In genomic region chr2:46999857-47000678, GRCh38 we compare ENCODE assay signal across 11 cellular contexts. TPM values are rescaled to one million over a fixed set of nuclear protein-coding genes. Genes with fewer than 3 reads are reported as not detected.
DNase-seq lines count a peak whose midpoint lies in the region; ATAC-seq, FAIRE-seq and TF ChIP-seq lines count a peak whose summit lies in the region.
"Had no signal": no experiment of that assay in that cellular context is flagged by ENCODE, and none has a peak within 500 bp of the region (broad histone marks: within the 10 kb centered on the region; RNA-seq: fewer than 3 reads in every experiment).

No MANE protein-coding gene starts in this region.

- intact Hi-C loops in thyroid gland (cut with DNase I) (no loop called here), Calu3 (cut with micrococcal nuclease; ENCODE audit: unreplicated experiment) (no loop called here)

- H3K79me1 ChIP-seq in mesenchymal stem cell (replicated peaks; ENCODE audit: low read length, poor library complexity, severe bottlenecking) = peaks cover 27% of the 10 kb centered on the region

- H4K91ac ChIP-seq in mesenchymal stem cell (ENCODE audit: low read length) = no peak overlapping the region

- no peaks in the 10 kb centered on the region for H3K9me3 Mint-ChIP-seq in Calu3 (ENCODE audit: low read depth, unreplicated experiment)

- 81% methylated on average over 9 of the region's 9 CpGs for WGBS in mesenchymal stem cell
- WGBS in thyroid gland, 2 donors = 35 to 39% methylated on average over 9 of the region's 9 CpGs

- H3K27ac ChIP-seq in cingulate gyrus (ENCODE audit: low read depth, low read length) (peak overlapping the region; percentile 95), mesenchymal stem cell (ENCODE audit: low read length, poor library complexity, severe bottlenecking) (no peak overlapping the region), thyroid gland (peak overlapping the region; percentile 78 to 82 (median 79))
- H3K27ac ChIP-seq: BLaER1, hepatocyte had no signal

- FAIRE-seq in GM12891 (lab: Jason Lieb, UNC) = no peak

- H3K4me3 Mint-ChIP-seq in Calu3 (ENCODE audit: low read depth, unreplicated experiment) = no peak overlapping the region

- H2BK15ac ChIP-seq in mesenchymal stem cell (ENCODE audit: low read depth, poor library complexity, severe bottlenecking) = no peak overlapping the region

- TF ChIP-seq CTCF in thyroid gland (IDR thresholded peaks at IDR 0.05) = no peak
- TF ChIP-seq CTCF in Calu3 (IDR thresholded peaks at IDR 0.05; ENCODE audit: unreplicated experiment) = no peak

- no peak overlapping the region for H3K23ac ChIP-seq in mesenchymal stem cell (ENCODE audit: low read length in 2 of 2)

- peak overlapping the region in 1 of 2 experiments; percentile 11 for H2BK12ac ChIP-seq in mesenchymal stem cell (ENCODE audit: low read length in 2 of 2)

- H4K8ac ChIP-seq in mesenchymal stem cell (ENCODE audit: low read length) = no peak overlapping the region

- peaks cover 13% of the 10 kb centered on the region for H3K36me3 Mint-ChIP-seq in Calu3 (ENCODE audit: insufficient read depth, unreplicated experiment)

- peak; percentile 23; the same call in 1 of the 3 replicates for ATAC-seq in SK-N-SH treated with all-trans-retinoic acid at 6 μM for 48 hours

- H2BK120ac ChIP-seq in mesenchymal stem cell (ENCODE audit: low read depth, low read length) = no peak overlapping the region

- no peak overlapping the region for H3K18ac ChIP-seq in mesenchymal stem cell (ENCODE audit: low read depth in 1 of 2, low read length in 2 of 2)

- BruUV-seq in Calu3 (replicated peaks; lab: Mats Ljungman, UMichigan) = no TSS peak

- no peak overlapping the region for H3K4me3 ChIP-seq in mesenchymal stem cell (ENCODE audit: insufficient read depth in 1 of 2, low read depth in 1 of 2, low read length in 2 of 2)
- H3K4me3 ChIP-seq in thyroid gland (replicated peaks in 1 of 3) = no peak overlapping the region
- H3K4me3 ChIP-seq: BLaER1, hepatocyte had no signal

- TF ChIP-seq POLR2A in thyroid gland (IDR thresholded peaks at IDR 0.05) (peak in 1 of 2 donors; percentile 22), GM12891 (IDR thresholded peaks at IDR 0.05; ENCODE audit: low read depth, low read length) (no peak)

- no peak overlapping the region for H2AFZ ChIP-seq in mesenchymal stem cell (ENCODE audit: low read depth, low read length)
- H2AFZ ChIP-seq: hepatocyte had no signal

- H3K27ac Mint-ChIP-seq in Calu3 (ENCODE audit: unreplicated experiment) = no peak overlapping the region

- peaks cover 16% of the 10 kb centered on the region for H3K4me1 ChIP-seq in mesenchymal stem cell (ENCODE audit: control insufficient read depth, insufficient read depth, low read depth, low read length)
- peaks cover 50 to 52% of the 10 kb centered on the region in 2 donors for H3K4me1 ChIP-seq in thyroid gland

- no peak overlapping the region for H2BK5ac ChIP-seq in mesenchymal stem cell (ENCODE audit: low read depth, low read length, poor library complexity, severe bottlenecking)

- H3K9ac ChIP-seq in mesenchymal stem cell (ENCODE audit: low read length) = peak overlapping the region; percentile 8

- DNase-seq in mesenchymal stem cell (no peak), thyroid gland (peak; percentile 87 to 91), GM12891 (ENCODE audit: insufficient read length, low spot score) (no peak), HUDEP-2 (lab: John Stamatoyannopoulos, UW; ENCODE audit: unreplicated experiment in 76 of 76) (no peak), Calu3 (no peak)
- DNase-seq: NCI-H146, NCI-H446 treated with DMSO at 0.1 percent for 48 hours had no signal

- no peak overlapping the region for H3K4me2 ChIP-seq in mesenchymal stem cell (ENCODE audit: low read length, poor library complexity, severe bottlenecking)
- H3K4me2 ChIP-seq: BLaER1, hepatocyte had no signal

- H3K4me1 Mint-ChIP-seq in Calu3 (ENCODE audit: low read depth, unreplicated experiment) = peaks cover 27% of the 10 kb centered on the region

- H2AK5ac ChIP-seq in mesenchymal stem cell (ENCODE audit: low read length, severe bottlenecking) = no peak overlapping the region

- H3K4ac ChIP-seq in mesenchymal stem cell (ENCODE audit: low read depth in 1 of 2, low read length in 2 of 2) = no peak overlapping the region

- no peak overlapping the region for H3K14ac ChIP-seq in mesenchymal stem cell (ENCODE audit: low read length in 2 of 2)

- H3K27me3 ChIP-seq in mesenchymal stem cell (ENCODE audit: control insufficient read depth in 1 of 2, insufficient read depth in 1 of 2, low read length in 2 of 2) = no peaks in the 10 kb centered on the region
- no peaks in the 10 kb centered on the region for H3K27me3 ChIP-seq in thyroid gland
- H3K27me3 ChIP-seq: BLaER1, hepatocyte had no signal

- no peaks in the 10 kb centered on the region for H3K9me3 ChIP-seq in mesenchymal stem cell (ENCODE audit: control insufficient read depth, low read length)
- H3K9me3 ChIP-seq in thyroid gland = no peaks in the 10 kb centered on the region
- H3K9me3 ChIP-seq: BLaER1 had no signal

- CTCF ChIA-PET in Calu3 (lab: Charles Lee) = interaction anchor here (0.7 to 0.8 kb wide), 2 partner anchors 77 to 126 kb away, joined by 3 read pairs; no protein-coding TSS in a partner anchor

- H3K27me3 Mint-ChIP-seq in Calu3 (ENCODE audit: unreplicated experiment) = no peaks in the 10 kb centered on the region

- H3K36me3 ChIP-seq in mesenchymal stem cell (ENCODE audit: control insufficient read depth in 1 of 2, insufficient read depth in 2 of 2, low read depth in 1 of 2, low read length in 2 of 2) = peaks cover 70 to 77% of the 10 kb centered on the region in 2 experiments
- H3K36me3 ChIP-seq in thyroid gland = peaks cover 11 to 12% of the 10 kb centered on the region in 2 donors

TF ChIP-seq in SK-N-SH treated with all-trans-retinoic acid at 6 μM for 48 hours, 23 proteins besides CTCF, POLR2A, EP300 and RAD21 (continues in another document):
- TF ChIP-seq OSR1 (CRISPR knock-in tag; IDR thresholded peaks at IDR 0.05) (no peak), SNAI2 (CRISPR knock-in tag; IDR thresholded peaks at IDR 0.05) (no peak; the same call in 1 of the 2 replicates), TCF4 (CRISPR knock-in tag; IDR thresholded peaks at IDR 0.05; ENCODE audit: borderline replicate concordance) (peak; percentile 78; the same call in 1 of the 2 replicates), ESRRG (CRISPR knock-in tag; IDR thresholded peaks at IDR 0.05) (no peak), ZNF565 (CRISPR knock-in tag; conservative IDR thresholded peaks at IDR 0.05; ENCODE audit: low read depth) (0 out of 2 replicates have a peak, but pooled peaks have one; percentile 1), ZFP3 (CRISPR knock-in tag; IDR thresholded peaks at IDR 0.05) (no peak), PATZ1 (CRISPR knock-in tag; IDR thresholded peaks at IDR 0.05; ENCODE audit: borderline replicate concordance) (no peak), TOX (CRISPR knock-in tag; IDR thresholded peaks at IDR 0.05; ENCODE audit: borderline replicate concordance) (no peak), ZNF70 (CRISPR knock-in tag; IDR thresholded peaks at IDR 0.05) (0 out of 2 replicates have a peak, but pooled peaks have one; percentile 38)

TF ChIP-seq in GM12891, 5 proteins besides CTCF, POLR2A, EP300 and RAD21:
- no peak for TF ChIP-seq POLR2AphosphoS5 (IDR thresholded peaks at IDR 0.05; ENCODE audit: low read depth, low read length)
- no peak for TF ChIP-seq POU2F2 (IDR thresholded peaks at IDR 0.05; ENCODE audit: low read depth, low read length)
- TF ChIP-seq PAX5 (IDR thresholded peaks at IDR 0.05; ENCODE audit: insufficient read depth, low read length, severe bottlenecking) = no peak
- no peak for TF ChIP-seq SPI1 (IDR thresholded peaks at IDR 0.05; ENCODE audit: low read depth, low read length)
- no peak for TF ChIP-seq TAF1 (IDR thresholded peaks at IDR 0.05; ENCODE audit: low read depth, low read length)
TF ChIP-seq in GM12891: peak in this region for 0.

RNA-seq across cellular contexts. Expression of gene TTC7A, which starts 59.0 kb away (rescaled TPM):
- 9.8 TPM for polyA plus RNA-seq in mesenchymal stem cell (2013, experiment 1 of 2)
- 9.3 TPM for polyA plus RNA-seq in mesenchymal stem cell (2013, experiment 2 of 2)
- total RNA-seq in thyroid gland (10 to 100 TPM; 27.5 to 46.8 (median 39.5) TPM), Calu3 (2022) (26.2 and 28.4 TPM in 2 replicates)
- 15.0 TPM for polyA plus RNA-seq in GM12891 (2012; ENCODE audit: low read depth, missing spikeins)

Comparison
In these comparisons a context has a peak if more than half of its experiments do, and no peak if none do; other contexts are left out.
1. DNase-seq: peak in thyroid gland (2 of 2); none in mesenchymal stem cell (single experiment), GM12891 (single experiment), HUDEP-2 (0 of 76) and Calu3 (single experiment).